ENCODE assay signal across 13 cellular contexts in genomic region chr2:183998041-183998796, GRCh38.
DNase-seq lines count a peak whose midpoint lies in the region; ATAC-seq lines count a peak whose summit lies in the region.
"Had no signal": no experiment of that assay in that cellular context is flagged by ENCODE, and none has a peak within 500 bp of the region (broad histone marks: within the 10 kb centered on the region; RNA-seq: fewer than 3 reads in every experiment).

No MANE protein-coding gene starts in this region.

- no peaks in the 10 kb centered on the region for H3K4me1 Mint-ChIP-seq in activated CD8-positive, alpha-beta memory T cell treated with anti-CD3 and anti-CD28 coated beads, Interleukin-2, amount 10 ng/mL, durations not matched to agents 7 days and 5 days
- H3K4me1 Mint-ChIP-seq: CD14-positive monocyte had no signal

- H3K36me3 Mint-ChIP-seq in activated CD8-positive, alpha-beta memory T cell treated with anti-CD3 and anti-CD28 coated beads, Interleukin-2, amount 10 ng/mL, durations not matched to agents 7 days and 5 days = no peaks in the 10 kb centered on the region
- H3K36me3 Mint-ChIP-seq: brain, CD14-positive monocyte had no signal

- H3K27me3 Mint-ChIP-seq in activated CD8-positive, alpha-beta memory T cell treated with anti-CD3 and anti-CD28 coated beads, Interleukin-2, amount 10 ng/mL, durations not matched to agents 7 days and 5 days = no peaks in the 10 kb centered on the region
- H3K27me3 Mint-ChIP-seq: brain had no signal

- no peak overlapping the region for H3K27ac Mint-ChIP-seq in activated CD8-positive, alpha-beta memory T cell treated with anti-CD3 and anti-CD28 coated beads, Interleukin-2, amount 10 ng/mL, durations not matched to agents 7 days and 5 days
- H3K27ac Mint-ChIP-seq: CD14-positive monocyte had no signal

- DNase-seq in cerebellar cortex (ENCODE audit: low spot score) (peak; percentile 6), iPS-NIHi11 (ENCODE audit: low spot score) (no peak), islet precursor cell (no peak)
- DNase-seq in activated effector memory CD4-positive, alpha-beta T cell treated with anti-CD3 and anti-CD28 coated beads, Interleukin-2, amount 50 U/mL, for 16 hours = no peak
- no peak for DNase-seq in activated CD8-positive, alpha-beta memory T cell treated with anti-CD3 and anti-CD28 coated beads, Interleukin-2, amount 10 ng/mL, durations not matched to agents 7 days and 5 days
- DNase-seq: NCI-H526, ovary, uterus had no signal

- H3K4me3 Mint-ChIP-seq in activated CD8-positive, alpha-beta memory T cell treated with anti-CD3 and anti-CD28 coated beads, Interleukin-2, amount 10 ng/mL, durations not matched to agents 7 days and 5 days = no peak overlapping the region
- H3K4me3 Mint-ChIP-seq: brain, CD14-positive monocyte had no signal

- ATAC-seq in GM18519 (IDR thresholded peaks at IDR 0.05; ENCODE audit: low FRiP score, unreplicated experiment) = peak; percentile 88
- ATAC-seq in GM21528 (IDR thresholded peaks at IDR 0.05; ENCODE audit: low FRiP score, unreplicated experiment) = peak; percentile 96
- ATAC-seq in HG03097 (IDR thresholded peaks at IDR 0.05; ENCODE audit: low FRiP score, unreplicated experiment) = peak; percentile 89
- ATAC-seq in activated CD8-positive, alpha-beta memory T cell treated with anti-CD3 and anti-CD28 coated beads, Interleukin-2, amount 10 ng/mL, durations not matched to agents 7 days and 5 days = no peak

- H3K9me3 Mint-ChIP-seq in activated CD8-positive, alpha-beta memory T cell treated with anti-CD3 and anti-CD28 coated beads, Interleukin-2, amount 10 ng/mL, durations not matched to agents 7 days and 5 days (ENCODE audit: low read depth) = peaks cover 5% of the 10 kb centered on the region

- CTCF ChIA-PET in activated CD8-positive, alpha-beta memory T cell treated with anti-CD3 and anti-CD28 coated beads, Interleukin-2, amount 10 ng/mL, durations not matched to agents 7 days and 5 days (lab: Charles Lee) = no interaction called here
